In genomic region chr6:126716826-126717514, GRCh38 we compare ENCODE assay signal across 18 cellular contexts.
A peak's percentile ranks its signal among the peaks of the same experiment; 100 is the strongest.
DNase-seq lines count a peak whose midpoint lies in the region; ATAC-seq and TF ChIP-seq lines count a peak whose summit lies in the region.
"Had no signal": no experiment of that assay in that cellular context is flagged by ENCODE, and none has a peak within 500 bp of the region (broad histone marks: within the 10 kb centered on the region; RNA-seq: fewer than 3 reads in every experiment).

No MANE protein-coding gene starts in this region.

- POLR2A ChIA-PET in HCT116 (lab: Charles Lee), result no interaction called here
- POLR2A ChIA-PET in PC-9 (lab: Charles Lee; ENCODE audit: unreplicated experiment), result no interaction called here

- no peaks in the 10 kb centered on the region for H3K79me2 ChIP-seq in HCT116 (ENCODE audit: insufficient read depth, low read length)
- H3K79me2 ChIP-seq in PC-9 (ENCODE audit: low read depth), result no peaks in the 10 kb centered on the region

- no peak overlapping the region for H3K9ac ChIP-seq in HCT116 (ENCODE audit: low read length)

- H3K9me2 ChIP-seq in HCT116 (ENCODE audit: insufficient read depth) (no peaks in the 10 kb centered on the region), PC-9 (ENCODE audit: insufficient read depth) (no peaks in the 10 kb centered on the region; the same call in 1 of the 2 replicates)

- intact Hi-C loops in HCT116 (cut with micrococcal nuclease), result no loop called here
- intact Hi-C loops in PC-9 (cut with micrococcal nuclease; ENCODE audit: unreplicated experiment), result no loop called here
- intact Hi-C loops in psoas muscle (cut with DNase I), result no loop called here

- H3K36me3 ChIP-seq in HCT116 (ENCODE audit: control insufficient read depth in 1 of 2, insufficient read depth in 2 of 2, low read length in 2 of 2) (no peaks in the 10 kb centered on the region), PC-9 (ENCODE audit: low read depth) (no peaks in the 10 kb centered on the region), psoas muscle (ENCODE audit: insufficient read depth in 1 of 2, low read depth in 1 of 2) (no peaks in the 10 kb centered on the region)
- H3K36me3 ChIP-seq: esophagus squamous epithelium, MG63, neutrophil had no signal

- peaks cover 24% of the 10 kb centered on the region for H3F3A ChIP-seq in PC-9 (ENCODE audit: insufficient read depth, low read depth)

- H3K4me2 ChIP-seq in HCT116 (ENCODE audit: low read length), result peak overlapping the region; percentile 36
- H3K4me2 ChIP-seq in PC-9, result peak overlapping the region; percentile 45

- no peak for TF ChIP-seq CTCF in HCT116 (IDR thresholded peaks at IDR 0.05 in 2 of 3, conservative IDR thresholded peaks at IDR 0.05 in 1 of 3; ENCODE audit: borderline replicate concordance in 1 of 3, insufficient read depth in 1 of 3, low read depth in 2 of 3, low read length in 2 of 3)
- no peak for TF ChIP-seq CTCF in PC-9 (conservative IDR thresholded peaks at IDR 0.05)
- TF ChIP-seq CTCF in psoas muscle (IDR thresholded peaks at IDR 0.05), result no peak

- no peak overlapping the region for H2AFZ ChIP-seq in HCT116 (ENCODE audit: low read depth, low read length, poor library complexity, severe bottlenecking)
- peak overlapping the region; percentile 31 for H2AFZ ChIP-seq in PC-9

- TF ChIP-seq RAD21 in HCT116 (IDR thresholded peaks at IDR 0.05; ENCODE audit: low read depth), result 0 out of 2 replicates have a peak, but pooled peaks have one; percentile 2

- no peak for TF ChIP-seq POLR2A in HCT116 (IDR thresholded peaks at IDR 0.05; ENCODE audit: borderline replicate concordance, extremely low read depth, insufficient read depth, insufficient read length)

- WGBS in psoas muscle, 3 donors, result 21 to 25% (median 21%) methylated on average over 3 of the region's 3 CpGs

- H4K20me1 ChIP-seq in HCT116 (ENCODE audit: insufficient read depth) (no peaks in the 10 kb centered on the region), PC-9 (ENCODE audit: insufficient read depth) (no peaks in the 10 kb centered on the region)

- H3K9me3 ChIP-seq in HCT116 (ENCODE audit: control insufficient read depth in 1 of 2, insufficient read depth in 1 of 2, low read depth in 1 of 2, low read length in 2 of 2) (no peaks in the 10 kb centered on the region), PC-9 (ENCODE audit: insufficient read depth, low read depth) (peaks cover 3% of the 10 kb centered on the region), psoas muscle (no peaks in the 10 kb centered on the region)
- H3K9me3 ChIP-seq: esophagus squamous epithelium, MG63, neutrophil had no signal

- no peaks in the 10 kb centered on the region for H3K27me3 ChIP-seq in HCT116 (ENCODE audit: insufficient read depth, low read length)
- H3K27me3 ChIP-seq in PC-9 (ENCODE audit: insufficient read depth, low read depth), result no peaks in the 10 kb centered on the region
- H3K27me3 ChIP-seq in psoas muscle (ENCODE audit: insufficient read depth in 3 of 3, low read length in 2 of 3), result no peaks in the 10 kb centered on the region
- H3K27me3 ChIP-seq: esophagus squamous epithelium, MG63, neutrophil had no signal

- RAD21 ChIA-PET in HCT116 (lab: Charles Lee; ENCODE audit: low non-redundant PET in 1 of 2, low total read pairs in 2 of 2, uncharacterized antibody in 2 of 2, unreplicated experiment in 2 of 2), result no interaction called here

- CTCF ChIA-PET in HCT116 (lab: Charles Lee) (no interaction called here), PC-9 (lab: Charles Lee) (no interaction called here)

- peaks cover 6 to 23% of the 10 kb centered on the region in 2 experiments for H3K4me1 ChIP-seq in HCT116 (ENCODE audit: control insufficient read depth in 1 of 2, insufficient read depth in 2 of 2, low read length in 2 of 2)
- H3K4me1 ChIP-seq in PC-9 (replicated peaks; ENCODE audit: insufficient read depth), result peaks cover 41% of the 10 kb centered on the region
- H3K4me1 ChIP-seq in psoas muscle, result peaks cover 17% of the 10 kb centered on the region
- H3K4me1 ChIP-seq: esophagus squamous epithelium had no signal

- ATAC-seq in HCT116, result peak; percentile 76
- ATAC-seq in psoas muscle, result peak; percentile 90 to 97 (median 94)
- no peak for ATAC-seq in HG03442 (IDR thresholded peaks at IDR 0.05; ENCODE audit: unreplicated experiment)
- no peak for ATAC-seq in HG03571 (IDR thresholded peaks at IDR 0.05; ENCODE audit: unreplicated experiment)

- DNase-seq in HCT116 (ENCODE audit: low read depth, low spot score), result peak; percentile 27
- peak; percentile 21 to 87 for DNase-seq in PC-9
- DNase-seq in glomerular visceral epithelial cell (ENCODE audit: extremely low spot score), result peak; percentile 6
- no peak for DNase-seq in psoas muscle
- no peak for DNase-seq in NCI-H446 treated with DMSO at 0.1 percent for 48 hours (lab: John Stamatoyannopoulos, UW)
- DNase-seq in foreskin melanocyte, result no peak
- DNase-seq: activated T-cell treated with anti-CD3 and anti-CD28 coated beads, Interleukin-2, amount 50 U/mL, for 24 hours; cerebellar nuclear complex; DMS 273 treated with DMSO at 0.1 percent for 48 hours; esophagus squamous epithelium; hippocampal formation; MG63; NCI-H1930; NCI-H526 treated with DMSO at 0.1 percent for 48 hours; small intestine had no signal

- BruUV-seq in HCT116 (replicated peaks; lab: Mats Ljungman, UMichigan), result no TSS peak
- no TSS peak for BruUV-seq in PC-9 (replicated peaks; lab: Mats Ljungman, UMichigan)

- H3K4me3 ChIP-seq in HCT116 (replicated peaks in 1 of 2; ENCODE audit: low read depth in 1 of 2, low read length in 2 of 2) (no peak overlapping the region), PC-9 (no peak overlapping the region), psoas muscle (peak overlapping the region; percentile 17)
- H3K4me3 ChIP-seq: esophagus squamous epithelium, MG63 had no signal

- H3K27ac ChIP-seq in HCT116 (ENCODE audit: low read depth, low read length) (no peak overlapping the region), PC-9 (peak overlapping the region; percentile 89), psoas muscle (peak overlapping the region; percentile 89)
- H3K27ac ChIP-seq: esophagus squamous epithelium, neutrophil had no signal

TF ChIP-seq in HCT116, 20 proteins besides CTCF, POLR2A, EP300 and RAD21:
- TF ChIP-seq, protein P1, sequence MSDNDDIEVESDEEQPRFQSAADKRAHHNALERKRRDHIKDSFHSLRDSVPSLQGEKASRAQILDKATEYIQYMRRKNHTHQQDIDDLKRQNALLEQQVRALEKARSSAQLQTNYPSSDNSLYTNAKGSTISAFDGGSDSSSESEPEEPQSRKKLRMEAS (IDR thresholded peaks at IDR 0.05), result peak; percentile 64; the same call in 1 of the 2 replicates
- TF ChIP-seq CBX3 (IDR thresholded peaks at IDR 0.05; ENCODE audit: low read depth) (peak; percentile 65; the same call in 1 of the 2 replicates), EZH2 (IDR thresholded peaks at IDR 0.05) (no peak), JUND (IDR thresholded peaks at IDR 0.05) (peak; percentile 47), FOSL1 (IDR thresholded peaks at IDR 0.05; ENCODE audit: low read depth) (peak; percentile 35; the same call in 1 of the 2 replicates)
TF ChIP-seq in HCT116: peak in this region for 4.

Comparison
In these comparisons a context has a peak if more than half of its experiments do, and no peak if none do; other contexts are left out.
1. ATAC-seq: peak in HCT116 (single experiment) and psoas muscle (4 of 4); none in HG03442 (single experiment) and HG03571 (single experiment).
2. DNase-seq: peak in HCT116 (single experiment), PC-9 (2 of 2) and glomerular visceral epithelial cell (single experiment); none in psoas muscle (0 of 2), NCI-H446 treated with DMSO at 0.1 percent for 48 hours (single experiment) and foreskin melanocyte (single experiment).